28 cellular contexts compared by ENCODE assay signal in the genomic region with DNA sequence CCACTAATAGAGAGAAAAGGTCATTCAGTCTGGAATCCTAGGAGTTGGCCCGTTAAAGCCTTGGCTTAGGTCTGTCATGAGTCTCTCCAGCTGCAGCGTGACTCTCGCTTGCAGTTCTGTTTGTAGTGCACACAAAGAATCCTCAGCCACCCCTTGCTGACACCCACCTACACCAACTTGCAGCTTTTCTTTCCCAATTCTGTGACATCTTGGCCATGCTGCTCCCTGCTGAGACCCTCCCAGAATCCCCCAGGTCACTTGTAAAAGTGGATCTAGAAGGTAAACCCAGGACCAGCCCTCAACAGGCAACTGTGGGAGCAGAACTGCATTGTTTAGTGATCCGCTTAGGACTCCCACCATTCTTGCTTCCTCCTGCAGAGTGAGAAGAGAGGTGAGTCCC.
"Had no signal": no experiment of that assay in that cellular context is flagged by ENCODE, and none has a peak within 500 bp of the region (broad histone marks: within the 10 kb centered on the region; RNA-seq: fewer than 3 reads in every experiment).

No MANE protein-coding gene starts in this region.

- DNase-seq: activated CD4-positive, alpha-beta T cell treated with anti-CD3 and anti-CD28 coated beads for 4 hours; activated CD4-positive, alpha-beta T cell treated with anti-CD3 and anti-CD28 coated beads, Interleukin-2, amount 50 U/mL, for 4 hours; activated naive CD4-positive, alpha-beta T cell; activated T-cell treated with anti-CD3 and anti-CD28 coated beads for 4 hours; activated T-cell treated with anti-CD3 and anti-CD28 coated beads, Interleukin-2, amount 50 U/mL, for 72 hours; caudate nucleus; cortex of kidney; esophagus squamous epithelium; foreskin melanocyte; immature natural killer cell; kidney; left colon; naive thymus-derived CD8-positive, alpha-beta T cell; retina; sigmoid colon; small intestine; stimulated activated CD4-positive, alpha-beta T cell treated with anti-CD3 and anti-CD28 coated beads, Interleukin-4, amount 100 ng/mL, for 24 hours; T-helper 9 cell had no signal

- H3K4me1 Mint-ChIP-seq: immature natural killer cell; stimulated activated effector memory CD8-positive, alpha-beta T cell treated with anti-CD3 and anti-CD28 coated beads, Interleukin-12 subunit alpha, Interleukin-12 subunit beta, amount 100 ng/mL, for 72 hours had no signal

- H3K36me3 Mint-ChIP-seq: activated naive CD4-positive, alpha-beta T cell treated with anti-CD3 and anti-CD28 coated beads, Interleukin-2, amount 50 U/mL, for 72 hours; memory B cell; naive thymus-derived CD8-positive, alpha-beta T cell; stimulated activated effector memory CD8-positive, alpha-beta T cell treated with anti-CD3 and anti-CD28 coated beads, Interleukin-12 subunit alpha, Interleukin-12 subunit beta, amount 100 ng/mL, for 72 hours; type B pancreatic cell had no signal

- H3K4me1 ChIP-seq: prostate gland had no signal

- H3K27me3 ChIP-seq: esophagus squamous epithelium, sigmoid colon had no signal

- H3K27ac ChIP-seq: epithelial cell of prostate, esophagus squamous epithelium, neutrophil, prostate gland, thoracic aorta, VCaP had no signal

- H3K4me3 ChIP-seq: esophagus squamous epithelium, prostate gland, sigmoid colon, thoracic aorta had no signal

- H3K9me3 ChIP-seq: esophagus squamous epithelium, neutrophil, prostate gland, sigmoid colon, thoracic aorta had no signal

- H3K27ac Mint-ChIP-seq: activated naive CD4-positive, alpha-beta T cell treated with anti-CD3 and anti-CD28 coated beads, Interleukin-2, amount 50 U/mL, for 72 hours; activated T-cell treated with anti-CD3 and anti-CD28 coated beads, Interleukin-2, amount 50 U/mL, for 72 hours; immature natural killer cell; memory B cell; stimulated activated effector memory CD8-positive, alpha-beta T cell treated with anti-CD3 and anti-CD28 coated beads, Interleukin-12 subunit alpha, Interleukin-12 subunit beta, amount 100 ng/mL, for 72 hours; stimulated activated naive CD8-positive, alpha-beta T cell treated with anti-CD3 and anti-CD28 coated beads, Interleukin-15, Interleukin-2, amounts not matched to agents 100 ng/mL and 50 ng/mL, for 24 hours; type B pancreatic cell had no signal

- ATAC-seq: activated naive CD4-positive, alpha-beta T cell treated with anti-CD3 and anti-CD28 coated beads, Interleukin-2, amount 50 U/mL, for 72 hours; activated T-cell treated with anti-CD3 and anti-CD28 coated beads, Interleukin-2, amount 50 U/mL, for 72 hours; left colon; naive thymus-derived CD8-positive, alpha-beta T cell; stimulated activated effector memory CD8-positive, alpha-beta T cell treated with anti-CD3 and anti-CD28 coated beads, Interleukin-12 subunit alpha, Interleukin-12 subunit beta, amount 100 ng/mL, for 72 hours had no signal

- H3K27me3 Mint-ChIP-seq: stimulated activated naive CD8-positive, alpha-beta T cell treated with anti-CD3 and anti-CD28 coated beads, Interleukin-15, Interleukin-2, amounts not matched to agents 100 ng/mL and 50 ng/mL, for 24 hours had no signal

- H3K36me3 ChIP-seq: esophagus squamous epithelium, neutrophil, prostate gland, sigmoid colon, thoracic aorta had no signal

- H3K4me3 Mint-ChIP-seq: activated T-cell treated with anti-CD3 and anti-CD28 coated beads, Interleukin-2, amount 50 U/mL, for 72 hours; immature natural killer cell; memory B cell; naive thymus-derived CD8-positive, alpha-beta T cell; stimulated activated effector memory CD8-positive, alpha-beta T cell treated with anti-CD3 and anti-CD28 coated beads, Interleukin-12 subunit alpha, Interleukin-12 subunit beta, amount 100 ng/mL, for 72 hours; stimulated activated naive CD8-positive, alpha-beta T cell treated with anti-CD3 and anti-CD28 coated beads, Interleukin-15, Interleukin-2, amounts not matched to agents 100 ng/mL and 50 ng/mL, for 24 hours; type B pancreatic cell had no signal
